Comparison of ENCODE assay signal across 43 cellular contexts in genomic region chr19:15075801-15076200, GRCh38. TPM values are rescaled to one million over a fixed set of nuclear protein-coding genes. Genes with fewer than 3 reads are reported as not detected.
"Had no signal": no experiment of that assay in that cellular context is flagged by ENCODE, and none has a peak within 500 bp of the region (broad histone marks: within the 10 kb centered on the region; RNA-seq: fewer than 3 reads in every experiment).

No MANE protein-coding gene starts in this region.

- H3K27ac Mint-ChIP-seq: activated naive CD4-positive, alpha-beta T cell treated with anti-CD3 and anti-CD28 coated beads for 36 hours; activated naive CD4-positive, alpha-beta T cell treated with anti-CD3 and anti-CD28 coated beads, Interleukin-2, amount 10 ng/mL, durations not matched to agents 7 days and 5 days; activated naive CD4-positive, alpha-beta T cell treated with anti-CD3 and anti-CD28 coated beads, Interleukin-2, amount 50 U/mL, for 24 hours; activated naive CD4-positive, alpha-beta T cell treated with anti-CD3 and anti-CD28 coated beads, Interleukin-2, amount 50 U/mL, for 72 hours; activated naive CD8-positive, alpha-beta T cell; activated naive CD8-positive, alpha-beta T cell treated with anti-CD3 and anti-CD28 coated beads for 36 hours; activated naive CD8-positive, alpha-beta T cell treated with anti-CD3 and anti-CD28 coated beads, Interleukin-2, amount 10 ng/mL, durations not matched to agents 7 days and 5 days; activated naive CD8-positive, alpha-beta T cell treated with anti-CD3 and anti-CD28 coated beads, Interleukin-2, amount 50 U/mL, for 24 hours; activated T-cell treated with anti-CD3 and anti-CD28 coated beads, Interleukin-2, amount 50 U/mL, for 24 hours; activated T-cell treated with anti-CD3 and anti-CD28 coated beads, Interleukin-2, amount 50 U/mL, for 72 hours; activated T-helper 1 cell treated with anti-CD3 and anti-CD28 coated beads, Interleukin-12 subunit alpha, Interleukin-12 subunit beta, Interleukin-2, Interleukin-4 antibody, amounts not matched to agents 30 ng/mL and 10 ng/mL and 1 ng/mL, durations not matched to agents 14 hours and 24 hours and 36 hours; activated T-helper 17 cell treated with anti-CD3 and anti-CD28 coated beads, Interleukin-2, amount 50 U/mL, for 72 hours; activated T-helper 2 cell treated with anti-CD3 and anti-CD28 coated beads, Interferon-gamma antibody, Interleukin-2, Interleukin-4, amounts not matched to agents 10 μg/mL and 5 μg/mL and 100 μg/mL, durations not matched to agents 14 hours and 24 hours and 36 hours; brain had no signal

- H3K9me3 ChIP-seq: adrenal gland, ascending aorta, body of pancreas, breast epithelium had no signal

- H3K4me1 Mint-ChIP-seq: activated naive CD4-positive, alpha-beta T cell treated with anti-CD3 and anti-CD28 coated beads, Interleukin-2, amount 10 ng/mL, durations not matched to agents 7 days and 5 days; activated naive CD4-positive, alpha-beta T cell treated with anti-CD3 and anti-CD28 coated beads, Interleukin-2, amount 50 U/mL, for 24 hours; activated naive CD8-positive, alpha-beta T cell treated with anti-CD3 and anti-CD28 coated beads for 36 hours; activated naive CD8-positive, alpha-beta T cell treated with anti-CD3 and anti-CD28 coated beads, Interleukin-2, amount 10 ng/mL, durations not matched to agents 7 days and 5 days; activated naive CD8-positive, alpha-beta T cell treated with anti-CD3 and anti-CD28 coated beads, Interleukin-2, amount 50 U/mL, for 24 hours; activated T-helper 17 cell treated with anti-CD3 and anti-CD28 coated beads, Interleukin-2, amount 50 U/mL, for 72 hours; brain; central memory CD8-positive, alpha-beta T cell had no signal

- H3K27me3 ChIP-seq: ascending aorta, body of pancreas, brain microvascular endothelial cell, breast epithelium, cardiac muscle cell had no signal

- H3K27ac ChIP-seq: adrenal gland, ascending aorta, body of pancreas, brain microvascular endothelial cell, breast epithelium, cardiac muscle cell had no signal

- H3K36me3 ChIP-seq: adrenal gland, ascending aorta, brain microvascular endothelial cell, breast epithelium, cardiac muscle cell had no signal

- H3K36me3 Mint-ChIP-seq: activated naive CD4-positive, alpha-beta T cell treated with anti-CD3 and anti-CD28 coated beads, Interleukin-2, amount 10 ng/mL, durations not matched to agents 7 days and 5 days; activated naive CD4-positive, alpha-beta T cell treated with anti-CD3 and anti-CD28 coated beads, Interleukin-2, amount 50 U/mL, for 24 hours; activated naive CD4-positive, alpha-beta T cell treated with anti-CD3 and anti-CD28 coated beads, Interleukin-2, amount 50 U/mL, for 72 hours; activated naive CD8-positive, alpha-beta T cell; activated naive CD8-positive, alpha-beta T cell treated with anti-CD3 and anti-CD28 coated beads for 36 hours; activated naive CD8-positive, alpha-beta T cell treated with anti-CD3 and anti-CD28 coated beads, Interleukin-2, amount 10 ng/mL, durations not matched to agents 7 days and 5 days; brain had no signal

- H3K27me3 Mint-ChIP-seq: activated naive CD4-positive, alpha-beta T cell treated with anti-CD3 and anti-CD28 coated beads, Interleukin-2, amount 10 ng/mL, durations not matched to agents 7 days and 5 days had no signal

- ATAC-seq: activated naive CD4-positive, alpha-beta T cell treated with anti-CD3 and anti-CD28 coated beads, Interleukin-2, amount 50 U/mL, for 72 hours; activated naive CD8-positive, alpha-beta T cell treated with anti-CD3 and anti-CD28 coated beads, Interleukin-2, amount 50 U/mL, for 24 hours; activated T-cell treated with anti-CD3 and anti-CD28 coated beads, Interleukin-2, amount 50 U/mL, for 4 hours; activated T-cell treated with anti-CD3 and anti-CD28 coated beads, Interleukin-2, amount 50 U/mL, for 72 hours; activated T-helper 17 cell treated with anti-CD3 and anti-CD28 coated beads, Interleukin-2, amount 50 U/mL, for 72 hours; body of pancreas had no signal

- H3K9me3 Mint-ChIP-seq: activated naive CD4-positive, alpha-beta T cell treated with anti-CD3 and anti-CD28 coated beads for 36 hours; activated naive CD4-positive, alpha-beta T cell treated with anti-CD3 and anti-CD28 coated beads, Interleukin-2, amount 10 ng/mL, durations not matched to agents 7 days and 5 days; activated naive CD4-positive, alpha-beta T cell treated with anti-CD3 and anti-CD28 coated beads, Interleukin-2, amount 50 U/mL, for 24 hours; activated naive CD4-positive, alpha-beta T cell treated with anti-CD3 and anti-CD28 coated beads, Interleukin-2, amount 50 U/mL, for 72 hours; activated naive CD8-positive, alpha-beta T cell treated with anti-CD3 and anti-CD28 coated beads for 36 hours; activated naive CD8-positive, alpha-beta T cell treated with anti-CD3 and anti-CD28 coated beads, Interleukin-2, amount 10 ng/mL, durations not matched to agents 7 days and 5 days; activated naive CD8-positive, alpha-beta T cell treated with anti-CD3 and anti-CD28 coated beads, Interleukin-2, amount 50 U/mL, for 24 hours; activated T-cell treated with anti-CD3 and anti-CD28 coated beads, Interleukin-2, amount 50 U/mL, for 24 hours; activated T-cell treated with anti-CD3 and anti-CD28 coated beads, Interleukin-2, amount 50 U/mL, for 4 hours; activated T-cell treated with anti-CD3 and anti-CD28 coated beads, Interleukin-2, amount 50 U/mL, for 72 hours; activated T-helper 1 cell treated with anti-CD3 and anti-CD28 coated beads, Interleukin-12 subunit alpha, Interleukin-12 subunit beta, Interleukin-2, Interleukin-4 antibody, amounts not matched to agents 30 ng/mL and 10 ng/mL and 1 ng/mL, durations not matched to agents 14 hours and 24 hours and 36 hours; activated T-helper 17 cell treated with anti-CD3 and anti-CD28 coated beads, Interleukin-2, amount 50 U/mL, for 72 hours; activated T-helper 2 cell treated with anti-CD3 and anti-CD28 coated beads, Interferon-gamma antibody, Interleukin-2, Interleukin-4, amounts not matched to agents 10 μg/mL and 5 μg/mL and 100 μg/mL, durations not matched to agents 14 hours and 24 hours and 36 hours; brain; central memory CD8-positive, alpha-beta T cell had no signal

- DNase-seq: activated effector memory CD4-positive, alpha-beta T cell treated with anti-CD3 and anti-CD28 coated beads, Interleukin-2, amount 50 U/mL, for 16 hours; activated effector memory CD4-positive, alpha-beta T cell treated with Interleukin-2 at 50 U/mL for 16 hours; activated gamma-delta T cell; activated gamma-delta T cell treated with Interleukin-2 at 50 U/mL for 16 hours; activated naive CD4-positive, alpha-beta T cell; activated naive CD4-positive, alpha-beta T cell treated with anti-CD3 and anti-CD28 coated beads for 36 hours; activated naive CD4-positive, alpha-beta T cell treated with anti-CD3 and anti-CD28 coated beads, Interleukin-2, amount 10 ng/mL, durations not matched to agents 7 days and 5 days; activated naive CD4-positive, alpha-beta T cell treated with anti-CD3 and anti-CD28 coated beads, Interleukin-2, amount 50 U/mL, for 16 hours; activated naive CD4-positive, alpha-beta T cell treated with Interleukin-2 at 50 U/mL for 16 hours; activated naive CD8-positive, alpha-beta T cell treated with anti-CD3 and anti-CD28 coated beads for 36 hours; activated naive CD8-positive, alpha-beta T cell treated with anti-CD3 and anti-CD28 coated beads, Interleukin-2, amount 10 ng/mL, durations not matched to agents 7 days and 5 days; activated naive CD8-positive, alpha-beta T cell treated with anti-CD3 and anti-CD28 coated beads, Interleukin-2, amount 50 U/mL, for 24 hours; activated T-cell treated with anti-CD3 and anti-CD28 coated beads, Interleukin-2, amount 50 U/mL, for 1 hour; activated T-cell treated with anti-CD3 and anti-CD28 coated beads, Interleukin-2, amount 50 U/mL, for 24 hours; activated T-cell treated with anti-CD3 and anti-CD28 coated beads, Interleukin-2, amount 50 U/mL, for 4 hours; activated T-cell treated with anti-CD3 and anti-CD28 coated beads, Interleukin-2, amount 50 U/mL, for 48 hours; activated T-cell treated with anti-CD3 and anti-CD28 coated beads, Interleukin-2, amount 50 U/mL, for 72 hours; adrenal gland; amniotic stem cell; amygdala; anterior cingulate cortex; aorta; body of pancreas; brain microvascular endothelial cell; caudate nucleus; central memory CD4-positive, alpha-beta T cell; cerebellar nuclear complex had no signal

- H3K4me3 ChIP-seq: adrenal gland, ascending aorta, body of pancreas, breast epithelium, cardiac muscle cell had no signal

- H3K4me1 ChIP-seq: adrenal gland, ascending aorta, body of pancreas, breast epithelium had no signal

- H3K4me3 Mint-ChIP-seq: activated naive CD4-positive, alpha-beta T cell treated with anti-CD3 and anti-CD28 coated beads for 36 hours; activated naive CD4-positive, alpha-beta T cell treated with anti-CD3 and anti-CD28 coated beads, Interleukin-2, amount 10 ng/mL, durations not matched to agents 7 days and 5 days; activated naive CD4-positive, alpha-beta T cell treated with anti-CD3 and anti-CD28 coated beads, Interleukin-2, amount 50 U/mL, for 24 hours; activated naive CD8-positive, alpha-beta T cell; activated naive CD8-positive, alpha-beta T cell treated with anti-CD3 and anti-CD28 coated beads for 36 hours; activated naive CD8-positive, alpha-beta T cell treated with anti-CD3 and anti-CD28 coated beads, Interleukin-2, amount 10 ng/mL, durations not matched to agents 7 days and 5 days; activated naive CD8-positive, alpha-beta T cell treated with anti-CD3 and anti-CD28 coated beads, Interleukin-2, amount 50 U/mL, for 24 hours; activated T-cell treated with anti-CD3 and anti-CD28 coated beads, Interleukin-2, amount 50 U/mL, for 24 hours; activated T-cell treated with anti-CD3 and anti-CD28 coated beads, Interleukin-2, amount 50 U/mL, for 4 hours; activated T-cell treated with anti-CD3 and anti-CD28 coated beads, Interleukin-2, amount 50 U/mL, for 72 hours; activated T-helper 1 cell treated with anti-CD3 and anti-CD28 coated beads, Interleukin-12 subunit alpha, Interleukin-12 subunit beta, Interleukin-2, Interleukin-4 antibody, amounts not matched to agents 30 ng/mL and 10 ng/mL and 1 ng/mL, durations not matched to agents 14 hours and 24 hours and 36 hours; activated T-helper 17 cell treated with anti-CD3 and anti-CD28 coated beads, Interleukin-2, amount 50 U/mL, for 72 hours; brain; central memory CD8-positive, alpha-beta T cell had no signal

RNA-seq across cellular contexts. Expression of gene OR1I1, which starts 6.2 kb away (rescaled TPM):
- total RNA-seq: activated naive CD4-positive, alpha-beta T cell treated with anti-CD3 and anti-CD28 coated beads for 36 hours; activated naive CD4-positive, alpha-beta T cell treated with anti-CD3 and anti-CD28 coated beads, Interleukin-2, amount 50 U/mL, for 72 hours; activated naive CD8-positive, alpha-beta T cell treated with anti-CD3 and anti-CD28 coated beads for 36 hours; activated naive CD8-positive, alpha-beta T cell treated with anti-CD3 and anti-CD28 coated beads, Interleukin-2, amount 10 ng/mL, durations not matched to agents 7 days and 5 days; activated T-cell treated with anti-CD3 and anti-CD28 coated beads, Interleukin-2, amount 50 U/mL, for 4 hours; activated T-cell treated with anti-CD3 and anti-CD28 coated beads, Interleukin-2, amount 50 U/mL, for 72 hours; activated T-helper 1 cell treated with anti-CD3 and anti-CD28 coated beads, Interleukin-12 subunit alpha, Interleukin-12 subunit beta, Interleukin-2, Interleukin-4 antibody, amounts not matched to agents 30 ng/mL and 10 ng/mL and 1 ng/mL, durations not matched to agents 14 hours and 24 hours and 36 hours; activated T-helper 17 cell treated with anti-CD3 and anti-CD28 coated beads, Interleukin-2, amount 50 U/mL, for 72 hours; activated T-helper 2 cell treated with anti-CD3 and anti-CD28 coated beads, Interferon-gamma antibody, Interleukin-2, Interleukin-4, amounts not matched to agents 10 μg/mL and 5 μg/mL and 100 μg/mL, durations not matched to agents 14 hours and 24 hours and 36 hours; adrenal gland; aorta; ascending aorta; astrocyte; body of pancreas; breast epithelium; bronchial epithelial cell; cardiac muscle cell; cardiac septum; cerebellum; chondrocyte had no signal

RNA-seq across cellular contexts. Expression of gene CASP14, which starts 26.5 kb away (rescaled TPM):
- total RNA-seq: activated naive CD4-positive, alpha-beta T cell treated with anti-CD3 and anti-CD28 coated beads for 36 hours; activated naive CD4-positive, alpha-beta T cell treated with anti-CD3 and anti-CD28 coated beads, Interleukin-2, amount 50 U/mL, for 72 hours; activated naive CD8-positive, alpha-beta T cell treated with anti-CD3 and anti-CD28 coated beads for 36 hours; activated naive CD8-positive, alpha-beta T cell treated with anti-CD3 and anti-CD28 coated beads, Interleukin-2, amount 10 ng/mL, durations not matched to agents 7 days and 5 days; activated T-cell treated with anti-CD3 and anti-CD28 coated beads, Interleukin-2, amount 50 U/mL, for 4 hours; activated T-cell treated with anti-CD3 and anti-CD28 coated beads, Interleukin-2, amount 50 U/mL, for 72 hours; activated T-helper 1 cell treated with anti-CD3 and anti-CD28 coated beads, Interleukin-12 subunit alpha, Interleukin-12 subunit beta, Interleukin-2, Interleukin-4 antibody, amounts not matched to agents 30 ng/mL and 10 ng/mL and 1 ng/mL, durations not matched to agents 14 hours and 24 hours and 36 hours; activated T-helper 17 cell treated with anti-CD3 and anti-CD28 coated beads, Interleukin-2, amount 50 U/mL, for 72 hours; activated T-helper 2 cell treated with anti-CD3 and anti-CD28 coated beads, Interferon-gamma antibody, Interleukin-2, Interleukin-4, amounts not matched to agents 10 μg/mL and 5 μg/mL and 100 μg/mL, durations not matched to agents 14 hours and 24 hours and 36 hours; adrenal gland; aorta; ascending aorta; astrocyte; body of pancreas; bronchial epithelial cell; cardiac muscle cell; cardiac septum; cerebellum; chondrocyte had no signal
